ENCODE assay signal across 16 cellular contexts in genomic region chr2:106106627-106107508, GRCh38.
DNase-seq lines count a peak whose midpoint lies in the region; ATAC-seq and TF ChIP-seq lines count a peak whose summit lies in the region.
"Had no signal": no experiment of that assay in that cellular context is flagged by ENCODE, and none has a peak within 500 bp of the region (broad histone marks: within the 10 kb centered on the region; RNA-seq: fewer than 3 reads in every experiment).

No MANE protein-coding gene starts in this region.

- intact Hi-C loops in ascending aorta (cut with DNase I), result no loop called here

- no peak for DNase-seq in activated T-cell treated with anti-CD3 and anti-CD28 coated beads, Interleukin-2, amount 50 U/mL, for 72 hours
- no peak for DNase-seq in activated T-cell treated with anti-CD3 and anti-CD28 coated beads, Interleukin-2, amount 50 U/mL, for 1 hour
- no peak for DNase-seq in stimulated activated naive B cell treated with anti-CD40 and anti-IgM and Interleukin-4, amounts not matched to agents 10 μg/mL and 1 μg/mL and 100 μg/mL, for 72 hours
- DNase-seq in progenitor cell of endocrine pancreas (ENCODE audit: low spot score, unreplicated experiment) (no peak), NCI-H1417 treated with DMSO at 0.1 percent for 48 hours (lab: John Stamatoyannopoulos, UW) (no peak), ascending aorta (ENCODE audit: low spot score in 2 of 2) (no peak)
- DNase-seq: glutamatergic neuron, KG1, left ventricle myocardium superior, NCI-H187, nucleus accumbens, spleen, uterus had no signal

- no peaks in the 10 kb centered on the region for H3K9me3 Mint-ChIP-seq in activated T-cell treated with anti-CD3 and anti-CD28 coated beads, Interleukin-2, amount 50 U/mL, for 72 hours
- no peaks in the 10 kb centered on the region for H3K9me3 Mint-ChIP-seq in activated T-helper 17 cell treated with anti-CD3 and anti-CD28 coated beads, Interleukin-2, amount 50 U/mL, for 72 hours
- H3K9me3 Mint-ChIP-seq in stimulated activated naive B cell treated with anti-CD40 and anti-IgM and Interleukin-4, amounts not matched to agents 10 μg/mL and 1 μg/mL and 100 μg/mL, for 72 hours, result no peaks in the 10 kb centered on the region
- no peaks in the 10 kb centered on the region for H3K9me3 Mint-ChIP-seq in progenitor cell of endocrine pancreas (ENCODE audit: low read depth)

- H3K27me3 ChIP-seq in ascending aorta, result no peaks in the 10 kb centered on the region
- H3K27me3 ChIP-seq: spleen, uterus had no signal

- H3K36me3 ChIP-seq in ascending aorta, result peaks cover 2 to 15% of the 10 kb centered on the region in 2 donors
- H3K36me3 ChIP-seq: uterus had no signal

- H3K4me3 Mint-ChIP-seq in activated T-cell treated with anti-CD3 and anti-CD28 coated beads, Interleukin-2, amount 50 U/mL, for 72 hours, result no peak overlapping the region
- H3K4me3 Mint-ChIP-seq in activated T-helper 17 cell treated with anti-CD3 and anti-CD28 coated beads, Interleukin-2, amount 50 U/mL, for 72 hours, result peak overlapping the region; percentile 42
- H3K4me3 Mint-ChIP-seq in stimulated activated naive B cell treated with anti-CD40 and anti-IgM and Interleukin-4, amounts not matched to agents 10 μg/mL and 1 μg/mL and 100 μg/mL, for 72 hours, result peak overlapping the region; percentile 69 to 79
- H3K4me3 Mint-ChIP-seq in progenitor cell of endocrine pancreas (ENCODE audit: low read depth), result no peak overlapping the region

- TF ChIP-seq CTCF in progenitor cell of endocrine pancreas (IDR thresholded peaks at IDR 0.05; ENCODE audit: unreplicated experiment) (no peak), ascending aorta (IDR thresholded peaks at IDR 0.05) (no peak)

- H3K4me3 ChIP-seq in ascending aorta, result no peak overlapping the region
- H3K4me3 ChIP-seq: GM23248, spleen, uterus had no signal

- H3K9me3 ChIP-seq in ascending aorta, result no peaks in the 10 kb centered on the region
- H3K9me3 ChIP-seq: spleen, uterus had no signal

- no peak overlapping the region for H3K27ac ChIP-seq in ascending aorta
- H3K27ac ChIP-seq: GM23248, spleen, uterus had no signal

- H3K4me1 Mint-ChIP-seq in activated T-cell treated with anti-CD3 and anti-CD28 coated beads, Interleukin-2, amount 50 U/mL, for 72 hours (ENCODE audit: low read depth), result no peaks in the 10 kb centered on the region
- no peaks in the 10 kb centered on the region for H3K4me1 Mint-ChIP-seq in activated T-helper 17 cell treated with anti-CD3 and anti-CD28 coated beads, Interleukin-2, amount 50 U/mL, for 72 hours
- peaks cover 17 to 28% of the 10 kb centered on the region in 2 donors for H3K4me1 Mint-ChIP-seq in stimulated activated naive B cell treated with anti-CD40 and anti-IgM and Interleukin-4, amounts not matched to agents 10 μg/mL and 1 μg/mL and 100 μg/mL, for 72 hours
- no peaks in the 10 kb centered on the region for H3K4me1 Mint-ChIP-seq in progenitor cell of endocrine pancreas (ENCODE audit: low read depth)

- peak in 1 of 2 donors; percentile 6 for ATAC-seq in activated T-cell treated with anti-CD3 and anti-CD28 coated beads, Interleukin-2, amount 50 U/mL, for 72 hours (replicated peaks in 1 of 2)
- ATAC-seq in HG02610 (IDR thresholded peaks at IDR 0.05; ENCODE audit: unreplicated experiment), result peak; percentile 43
- peak; percentile 45 for ATAC-seq in activated T-helper 17 cell treated with anti-CD3 and anti-CD28 coated beads, Interleukin-2, amount 50 U/mL, for 72 hours (replicated peaks)
- ATAC-seq in stimulated activated naive B cell treated with anti-CD40 and anti-IgM and Interleukin-4, amounts not matched to agents 10 μg/mL and 1 μg/mL and 100 μg/mL, for 72 hours (replicated peaks), result peak; percentile 60 to 62

- H3K27me3 Mint-ChIP-seq in activated T-cell treated with anti-CD3 and anti-CD28 coated beads, Interleukin-2, amount 50 U/mL, for 72 hours (ENCODE audit: low read depth), result no peaks in the 10 kb centered on the region
- H3K27me3 Mint-ChIP-seq in activated T-helper 17 cell treated with anti-CD3 and anti-CD28 coated beads, Interleukin-2, amount 50 U/mL, for 72 hours, result no peaks in the 10 kb centered on the region
- no peaks in the 10 kb centered on the region for H3K27me3 Mint-ChIP-seq in stimulated activated naive B cell treated with anti-CD40 and anti-IgM and Interleukin-4, amounts not matched to agents 10 μg/mL and 1 μg/mL and 100 μg/mL, for 72 hours
- H3K27me3 Mint-ChIP-seq in progenitor cell of endocrine pancreas, result no peaks in the 10 kb centered on the region

- peaks cover 0 to 3% of the 10 kb centered on the region in 2 donors for H3K36me3 Mint-ChIP-seq in activated T-cell treated with anti-CD3 and anti-CD28 coated beads, Interleukin-2, amount 50 U/mL, for 72 hours (ENCODE audit: insufficient read depth in 2 of 2)
- peaks cover 15% of the 10 kb centered on the region for H3K36me3 Mint-ChIP-seq in activated T-helper 17 cell treated with anti-CD3 and anti-CD28 coated beads, Interleukin-2, amount 50 U/mL, for 72 hours (ENCODE audit: low read depth)
- peaks cover 21 to 38% of the 10 kb centered on the region in 2 donors for H3K36me3 Mint-ChIP-seq in stimulated activated naive B cell treated with anti-CD40 and anti-IgM and Interleukin-4, amounts not matched to agents 10 μg/mL and 1 μg/mL and 100 μg/mL, for 72 hours
- peaks cover 10% of the 10 kb centered on the region for H3K36me3 Mint-ChIP-seq in progenitor cell of endocrine pancreas (ENCODE audit: insufficient read depth)

- peak overlapping the region; percentile 70 for H3K27ac Mint-ChIP-seq in activated T-cell treated with anti-CD3 and anti-CD28 coated beads, Interleukin-2, amount 50 U/mL, for 72 hours
- H3K27ac Mint-ChIP-seq in activated T-helper 17 cell treated with anti-CD3 and anti-CD28 coated beads, Interleukin-2, amount 50 U/mL, for 72 hours, result peak overlapping the region; percentile 73
- peak overlapping the region; percentile 94 for H3K27ac Mint-ChIP-seq in stimulated activated naive B cell treated with anti-CD40 and anti-IgM and Interleukin-4, amounts not matched to agents 10 μg/mL and 1 μg/mL and 100 μg/mL, for 72 hours
- no peak overlapping the region for H3K27ac Mint-ChIP-seq in progenitor cell of endocrine pancreas

- peaks cover 0 to 3% of the 10 kb centered on the region in 2 donors for H3K4me1 ChIP-seq in ascending aorta
- H3K4me1 ChIP-seq: uterus had no signal

Comparison
In these comparisons a context has a peak if more than half of its experiments do, and no peak if none do; other contexts are left out.
1. H3K4me3 Mint-ChIP-seq: peak in activated T-helper 17 cell treated with anti-CD3 and anti-CD28 coated beads, Interleukin-2, amount 50 U/mL, for 72 hours (single experiment) and stimulated activated naive B cell treated with anti-CD40 and anti-IgM and Interleukin-4, amounts not matched to agents 10 μg/mL and 1 μg/mL and 100 μg/mL, for 72 hours (2 of 2); none in activated T-cell treated with anti-CD3 and anti-CD28 coated beads, Interleukin-2, amount 50 U/mL, for 72 hours (0 of 2) and progenitor cell of endocrine pancreas (single experiment).